ENCODE assay signal across 3 cellular contexts in genomic region chr20:50370036-50370566, GRCh38.
TF ChIP-seq lines count a peak whose summit lies in the region.

No MANE protein-coding gene starts in this region.

TF ChIP-seq in A549, 52 proteins besides CTCF, POLR2A, EP300 and RAD21:
- TF ChIP-seq BCL3 (IDR thresholded peaks at IDR 0.05), result no peak
- TF ChIP-seq, protein P1, sequence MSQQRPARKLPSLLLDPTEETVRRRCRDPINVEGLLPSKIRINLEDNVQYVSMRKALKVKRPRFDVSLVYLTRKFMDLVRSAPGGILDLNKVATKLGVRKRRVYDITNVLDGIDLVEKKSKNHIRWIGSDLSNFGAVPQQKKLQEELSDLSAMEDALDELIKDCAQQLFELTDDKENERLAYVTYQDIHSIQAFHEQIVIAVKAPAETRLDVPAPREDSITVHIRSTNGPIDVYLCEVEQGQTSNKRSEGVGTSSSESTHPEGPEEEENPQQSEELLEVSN (IDR thresholded peaks at IDR 0.05; ENCODE audit: borderline replicate concordance, low read depth), result no peak
- no peak for TF ChIP-seq NPAS2 (CRISPR knock-in tag; IDR thresholded peaks at IDR 0.05; ENCODE audit: borderline replicate concordance)
- TF ChIP-seq HOXB13 (CRISPR knock-in tag; IDR thresholded peaks at IDR 0.05; ENCODE audit: low read depth), result no peak
- TF ChIP-seq NFE2L2 (conservative IDR thresholded peaks at IDR 0.05; ENCODE audit: low read length), result no peak
- no peak for TF ChIP-seq RARB (CRISPR knock-in tag; IDR thresholded peaks at IDR 0.05)
- no peak for TF ChIP-seq HEYL (CRISPR knock-in tag; IDR thresholded peaks at IDR 0.05)
- no peak for TF ChIP-seq TP53 (CRISPR knock-in tag; IDR thresholded peaks at IDR 0.05)
- TF ChIP-seq GATA3 (IDR thresholded peaks at IDR 0.05; ENCODE audit: borderline replicate concordance), result no peak
- TF ChIP-seq NR3C1 (IDR thresholded peaks at IDR 0.05), result no peak
- TF ChIP-seq JUNB (IDR thresholded peaks at IDR 0.05), result no peak
- no peak for TF ChIP-seq EHF (CRISPR knock-in tag; IDR thresholded peaks at IDR 0.05)
- no peak for TF ChIP-seq EHMT2 (IDR thresholded peaks at IDR 0.05; ENCODE audit: low read depth)
- TF ChIP-seq, protein P2, sequence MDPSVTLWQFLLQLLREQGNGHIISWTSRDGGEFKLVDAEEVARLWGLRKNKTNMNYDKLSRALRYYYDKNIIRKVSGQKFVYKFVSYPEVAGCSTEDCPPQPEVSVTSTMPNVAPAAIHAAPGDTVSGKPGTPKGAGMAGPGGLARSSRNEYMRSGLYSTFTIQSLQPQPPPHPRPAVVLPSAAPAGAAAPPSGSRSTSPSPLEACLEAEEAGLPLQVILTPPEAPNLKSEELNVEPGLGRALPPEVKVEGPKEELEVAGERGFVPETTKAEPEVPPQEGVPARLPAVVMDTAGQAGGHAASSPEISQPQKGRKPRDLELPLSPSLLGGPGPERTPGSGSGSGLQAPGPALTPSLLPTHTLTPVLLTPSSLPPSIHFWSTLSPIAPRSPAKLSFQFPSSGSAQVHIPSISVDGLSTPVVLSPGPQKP (IDR thresholded peaks at IDR 0.05; ENCODE audit: low read depth, low read length), result no peak
- no peak for TF ChIP-seq ESRRA (IDR thresholded peaks at IDR 0.05; ENCODE audit: borderline replicate concordance, low read length)
- TF ChIP-seq CHD2 (IDR thresholded peaks at IDR 0.05; ENCODE audit: low read length, partially characterized antibody), result no peak
- no peak for TF ChIP-seq MAX (IDR thresholded peaks at IDR 0.05)
- TF ChIP-seq USF2 (IDR thresholded peaks at IDR 0.05), result no peak

TF ChIP-seq in IMR-90, 13 proteins besides CTCF, POLR2A, EP300 and RAD21:
- TF ChIP-seq, protein P2 (IDR thresholded peaks at IDR 0.05; ENCODE audit: borderline replicate concordance, low read depth, low read length), result no peak
- TF ChIP-seq NFE2L2 (IDR thresholded peaks at IDR 0.05; ENCODE audit: low read depth, low read length) (no peak), SMC3 (IDR thresholded peaks at IDR 0.05; ENCODE audit: low read depth, low read length) (no peak), CEBPB (IDR thresholded peaks at IDR 0.05; ENCODE audit: low read depth, low read length) (no peak), RFX5 (IDR thresholded peaks at IDR 0.05; ENCODE audit: low read depth, low read length) (no peak), MXI1 (IDR thresholded peaks at IDR 0.05; ENCODE audit: borderline replicate concordance, low read depth, low read length) (no peak), CHD1 (IDR thresholded peaks at IDR 0.05; ENCODE audit: low read depth, low read length) (no peak), MAZ (IDR thresholded peaks at IDR 0.05; ENCODE audit: borderline replicate concordance, low read depth, low read length) (no peak), MAFK (IDR thresholded peaks at IDR 0.05; ENCODE audit: low read depth, low read length) (no peak), BHLHE40 (IDR thresholded peaks at IDR 0.05; ENCODE audit: low read depth, low read length) (no peak), USF2 (IDR thresholded peaks at IDR 0.05; ENCODE audit: low read depth, low read length) (no peak), FOS (IDR thresholded peaks at IDR 0.05; ENCODE audit: low read depth, low read length) (no peak)

TF ChIP-seq in liver, 16 proteins besides CTCF, POLR2A, EP300 and RAD21 (continued from another document):
- TF ChIP-seq, protein P3, sequence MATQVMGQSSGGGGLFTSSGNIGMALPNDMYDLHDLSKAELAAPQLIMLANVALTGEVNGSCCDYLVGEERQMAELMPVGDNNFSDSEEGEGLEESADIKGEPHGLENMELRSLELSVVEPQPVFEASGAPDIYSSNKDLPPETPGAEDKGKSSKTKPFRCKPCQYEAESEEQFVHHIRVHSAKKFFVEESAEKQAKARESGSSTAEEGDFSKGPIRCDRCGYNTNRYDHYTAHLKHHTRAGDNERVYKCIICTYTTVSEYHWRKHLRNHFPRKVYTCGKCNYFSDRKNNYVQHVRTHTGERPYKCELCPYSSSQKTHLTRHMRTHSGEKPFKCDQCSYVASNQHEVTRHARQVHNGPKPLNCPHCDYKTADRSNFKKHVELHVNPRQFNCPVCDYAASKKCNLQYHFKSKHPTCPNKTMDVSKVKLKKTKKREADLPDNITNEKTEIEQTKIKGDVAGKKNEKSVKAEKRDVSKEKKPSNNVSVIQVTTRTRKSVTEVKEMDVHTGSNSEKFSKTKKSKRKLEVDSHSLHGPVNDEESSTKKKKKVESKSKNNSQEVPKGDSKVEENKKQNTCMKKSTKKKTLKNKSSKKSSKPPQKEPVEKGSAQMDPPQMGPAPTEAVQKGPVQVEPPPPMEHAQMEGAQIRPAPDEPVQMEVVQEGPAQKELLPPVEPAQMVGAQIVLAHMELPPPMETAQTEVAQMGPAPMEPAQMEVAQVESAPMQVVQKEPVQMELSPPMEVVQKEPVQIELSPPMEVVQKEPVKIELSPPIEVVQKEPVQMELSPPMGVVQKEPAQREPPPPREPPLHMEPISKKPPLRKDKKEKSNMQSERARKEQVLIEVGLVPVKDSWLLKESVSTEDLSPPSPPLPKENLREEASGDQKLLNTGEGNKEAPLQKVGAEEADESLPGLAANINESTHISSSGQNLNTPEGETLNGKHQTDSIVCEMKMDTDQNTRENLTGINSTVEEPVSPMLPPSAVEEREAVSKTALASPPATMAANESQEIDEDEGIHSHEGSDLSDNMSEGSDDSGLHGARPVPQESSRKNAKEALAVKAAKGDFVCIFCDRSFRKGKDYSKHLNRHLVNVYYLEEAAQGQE (IDR thresholded peaks at IDR 0.05), result no peak
- TF ChIP-seq GABPA (IDR thresholded peaks at IDR 0.05 in 1 of 2, conservative IDR thresholded peaks at IDR 0.05 in 1 of 2), result no peak
- no peak for TF ChIP-seq HNF4A (conservative IDR thresholded peaks at IDR 0.05)
- TF ChIP-seq, protein P4, sequence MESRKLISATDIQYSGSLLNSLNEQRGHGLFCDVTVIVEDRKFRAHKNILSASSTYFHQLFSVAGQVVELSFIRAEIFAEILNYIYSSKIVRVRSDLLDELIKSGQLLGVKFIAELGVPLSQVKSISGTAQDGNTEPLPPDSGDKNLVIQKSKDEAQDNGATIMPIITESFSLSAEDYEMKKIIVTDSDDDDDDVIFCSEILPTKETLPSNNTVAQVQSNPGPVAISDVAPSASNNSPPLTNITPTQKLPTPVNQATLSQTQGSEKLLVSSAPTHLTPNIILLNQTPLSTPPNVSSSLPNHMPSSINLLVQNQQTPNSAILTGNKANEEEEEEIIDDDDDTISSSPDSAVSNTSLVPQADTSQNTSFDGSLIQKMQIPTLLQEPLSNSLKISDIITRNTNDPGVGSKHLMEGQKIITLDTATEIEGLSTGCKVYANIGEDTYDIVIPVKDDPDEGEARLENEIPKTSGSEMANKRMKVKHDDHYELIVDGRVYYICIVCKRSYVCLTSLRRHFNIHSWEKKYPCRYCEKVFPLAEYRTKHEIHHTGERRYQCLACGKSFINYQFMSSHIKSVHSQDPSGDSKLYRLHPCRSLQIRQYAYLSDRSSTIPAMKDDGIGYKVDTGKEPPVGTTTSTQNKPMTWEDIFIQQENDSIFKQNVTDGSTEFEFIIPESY (IDR thresholded peaks at IDR 0.05), result no peak
- TF ChIP-seq HNF4G (IDR thresholded peaks at IDR 0.05), result no peak
